In the genomic region with DNA sequence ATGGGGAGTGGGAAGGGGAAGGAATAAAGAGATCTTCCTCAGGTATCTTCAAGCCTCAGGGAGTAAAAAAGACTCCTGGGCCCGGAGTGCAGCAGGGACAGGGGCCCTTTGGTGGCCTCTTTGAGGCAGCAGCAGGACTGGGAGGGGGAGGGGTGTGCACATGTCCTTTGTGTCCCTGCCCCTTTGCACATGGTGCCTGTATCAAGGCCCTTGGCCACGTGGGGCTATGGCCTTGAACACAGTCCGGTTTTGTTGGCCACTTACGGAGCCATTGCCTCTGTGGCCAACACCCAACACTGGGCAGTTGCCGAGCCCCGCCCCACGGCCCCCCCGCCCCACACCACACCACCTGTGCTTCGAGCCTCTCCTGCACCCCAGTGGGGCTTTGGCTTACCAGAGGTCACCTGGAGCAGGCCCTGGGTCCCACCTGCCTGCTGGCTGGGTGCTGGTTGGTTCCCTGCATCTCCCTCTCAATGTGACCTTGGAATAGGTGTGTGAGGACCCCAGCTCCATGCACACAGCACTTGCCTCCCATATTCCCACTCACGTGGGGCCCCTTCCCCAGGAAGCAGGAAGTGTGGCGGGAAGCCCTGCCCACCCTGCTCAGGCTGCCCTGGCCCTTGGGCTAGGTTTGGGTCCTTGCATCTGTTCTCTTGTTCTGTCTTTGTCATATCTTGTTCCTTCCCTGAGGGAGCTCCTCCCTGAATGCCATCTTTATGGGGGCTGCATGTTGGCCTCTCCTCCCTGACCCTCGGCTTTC, we compare ENCODE assay signal across 12 cellular contexts. TPM values are rescaled to one million over a fixed set of nuclear protein-coding genes. Genes with fewer than 3 reads are reported as not detected.
DNase-seq lines count a peak whose midpoint lies in the region; ATAC-seq and TF ChIP-seq lines count a peak whose summit lies in the region.
"Had no signal": no experiment of that assay in that cellular context is flagged by ENCODE, and none has a peak within 500 bp of the region (broad histone marks: within the 10 kb centered on the region; RNA-seq: fewer than 3 reads in every experiment).

No MANE protein-coding gene starts in this region.

- H3K27ac ChIP-seq in BLaER1 treated with 17β-estradiol and CSF1 and Interleukin-3, amounts not matched to agents 10 nM and 100 nM: peak overlapping the region in 1 of 11 experiments; percentile 22; a peak in 1 of 22 replicates
- H3K27ac ChIP-seq in sigmoid colon: no peak overlapping the region
- H3K27ac ChIP-seq: C4-2B had no signal

- peaks cover 10% of the 10 kb centered on the region for H3K36me3 Mint-ChIP-seq in activated naive CD8-positive, alpha-beta T cell treated with anti-CD3 and anti-CD28 coated beads for 36 hours

- H3K27ac Mint-ChIP-seq in activated naive CD8-positive, alpha-beta T cell treated with anti-CD3 and anti-CD28 coated beads for 36 hours: peak overlapping the region; percentile 56

- 45 to 75% methylated on average over 12 of the region's 12 CpGs for WGBS in sigmoid colon, 2 donors

- ATAC-seq in GM18909 (IDR thresholded peaks at IDR 0.05; ENCODE audit: poor library complexity, unreplicated experiment) (no peak), HG02870 (IDR thresholded peaks at IDR 0.05; ENCODE audit: unreplicated experiment) (no peak), HG03196 (IDR thresholded peaks at IDR 0.05; ENCODE audit: unreplicated experiment) (no peak)

- TF ChIP-seq CTCF in sigmoid colon (IDR thresholded peaks at IDR 0.05): no peak

- H3K36me3 ChIP-seq in BLaER1 treated with 17β-estradiol and CSF1 and Interleukin-3, amounts not matched to agents 10 nM and 100 nM: peaks cover 3 to 25% (median 14%) of the 10 kb centered on the region in 11 experiments; a peak in 21 of 22 replicates
- H3K36me3 ChIP-seq in sigmoid colon: peaks cover 0 to 5% (median 0%) of the 10 kb centered on the region in 4 donors

- no peaks in the 10 kb centered on the region for H3K27me3 Mint-ChIP-seq in activated naive CD8-positive, alpha-beta T cell treated with anti-CD3 and anti-CD28 coated beads for 36 hours

- H3K4me3 Mint-ChIP-seq in activated naive CD8-positive, alpha-beta T cell treated with anti-CD3 and anti-CD28 coated beads for 36 hours: no peak overlapping the region

- TF ChIP-seq POLR2A in GM18951 (IDR thresholded peaks at IDR 0.05; ENCODE audit: extremely low read depth, insufficient read depth, insufficient read length): peak; percentile 8
- no peak for TF ChIP-seq POLR2A in sigmoid colon (IDR thresholded peaks at IDR 0.05)

- TF ChIP-seq EP300 in sigmoid colon (IDR thresholded peaks at IDR 0.05): no peak

- H3K4me1 ChIP-seq in BLaER1 treated with 17β-estradiol and CSF1 and Interleukin-3, amounts not matched to agents 10 nM and 100 nM: peaks cover 40 to 68% (median 60%) of the 10 kb centered on the region in 10 experiments
- peaks cover 2 to 14% (median 12%) of the 10 kb centered on the region in 4 donors for H3K4me1 ChIP-seq in sigmoid colon

- intact Hi-C loops in sigmoid colon (cut with DNase I): no loop called here

- no peaks in the 10 kb centered on the region for H3K9me3 Mint-ChIP-seq in activated naive CD8-positive, alpha-beta T cell treated with anti-CD3 and anti-CD28 coated beads for 36 hours
- H3K9me3 Mint-ChIP-seq: activated naive CD4-positive, alpha-beta T cell treated with anti-CD3 and anti-CD28 coated beads, Interleukin-2, amount 50 U/mL, for 72 hours had no signal

- 0 out of 22 replicates have a peak overlapping the region, but pooled peaks of 1 of the 11 experiments have one; percentile 1 for H3K9ac ChIP-seq in BLaER1 treated with 17β-estradiol and CSF1 and Interleukin-3, amounts not matched to agents 10 nM and 100 nM

- in situ Hi-C loops in GM18951 (cut with MboI; ENCODE audit: low sequenced_read_pairs, unreplicated experiment): no loop called here

- no peak for DNase-seq in activated naive CD8-positive, alpha-beta T cell treated with anti-CD3 and anti-CD28 coated beads for 36 hours
- peak; percentile 84 for DNase-seq in mucosa of gallbladder (ENCODE audit: low spot score)
- no peak for DNase-seq in sigmoid colon
- DNase-seq: NCI-H2227 treated with DMSO at 0.1 percent for 48 hours had no signal

- H3K9me3 ChIP-seq in BLaER1 treated with 17β-estradiol and CSF1 and Interleukin-3, amounts not matched to agents 10 nM and 100 nM (replicated peaks in 1 of 11): no peaks in the 10 kb centered on the region
- no peaks in the 10 kb centered on the region for H3K9me3 ChIP-seq in sigmoid colon

- H4K20me1 ChIP-seq in BLaER1 treated with 17β-estradiol and CSF1 and Interleukin-3, amounts not matched to agents 10 nM and 100 nM: peaks cover 24 to 55% (median 36%) of the 10 kb centered on the region in 11 experiments; a peak in 20 of 22 replicates

- H3K27me3 ChIP-seq in BLaER1 treated with 17β-estradiol and CSF1 and Interleukin-3, amounts not matched to agents 10 nM and 100 nM: peaks cover 26 to 44% (median 31%) of the 10 kb centered on the region in 11 experiments
- H3K27me3 ChIP-seq in sigmoid colon: peaks cover 0 to 39% (median 2%) of the 10 kb centered on the region in 3 donors

- peaks cover 34% of the 10 kb centered on the region for H3K4me1 Mint-ChIP-seq in activated naive CD8-positive, alpha-beta T cell treated with anti-CD3 and anti-CD28 coated beads for 36 hours

- peak overlapping the region; percentile 61 to 91 (median 77); a peak in 21 of 22 replicates for H3K4me2 ChIP-seq in BLaER1 treated with 17β-estradiol and CSF1 and Interleukin-3, amounts not matched to agents 10 nM and 100 nM

- H3K4me3 ChIP-seq in BLaER1 treated with 17β-estradiol and CSF1 and Interleukin-3, amounts not matched to agents 10 nM and 100 nM: no peak overlapping the region
- no peak overlapping the region for H3K4me3 ChIP-seq in sigmoid colon

RNA-seq across cellular contexts. Expression of gene SAP25, which starts 5.3 kb away (rescaled TPM):
- 1 to 10 TPM; 4.4 to 6.0 TPM for total RNA-seq in activated naive CD8-positive, alpha-beta T cell treated with anti-CD3 and anti-CD28 coated beads for 36 hours
- total RNA-seq in mucosa of gallbladder (13.3 TPM), sigmoid colon (1 to 10 TPM in 2 of 4 donors, under 1 TPM in 1, not detected in 1; 0.71 to 2.5 (median 1.9) TPM)
- polyA plus RNA-seq in sigmoid colon: 1 to 10 TPM in 1 of 3 donors, not detected in 2; 7.2 TPM
- total RNA-seq: RPMI7951 had no signal

RNA-seq across cellular contexts. Expression of gene LRCH4, which starts 17.6 kb away (rescaled TPM):
- total RNA-seq in activated naive CD8-positive, alpha-beta T cell treated with anti-CD3 and anti-CD28 coated beads for 36 hours: 10 to 100 TPM; 65.6 to 68.1 TPM
- total RNA-seq in mucosa of gallbladder (131 TPM), sigmoid colon (10 to 100 TPM; 28.9 to 74.5 (median 42.9) TPM)
- 10 to 100 TPM; 28.2 to 92.3 (median 40.7) TPM for polyA plus RNA-seq in sigmoid colon

RNA-seq across cellular contexts. Expression of gene FBXO24, which starts 17.8 kb away (rescaled TPM):
- under 1 TPM; 0.54 to 0.80 TPM for total RNA-seq in activated naive CD8-positive, alpha-beta T cell treated with anti-CD3 and anti-CD28 coated beads for 36 hours
- total RNA-seq in mucosa of gallbladder (1.6 TPM), sigmoid colon (1 to 10 TPM in 1 of 4 donors, under 1 TPM in 2, not detected in 1; 0.27 to 2.8 (median 0.71) TPM)
- 1 to 10 TPM in 1 of 3 donors, under 1 TPM in 2; 0.46 to 1.2 (median 0.95) TPM for polyA plus RNA-seq in sigmoid colon

RNA-seq across cellular contexts. Expression of gene AGFG2, which starts 29.4 kb away (rescaled TPM):
- 10 to 100 TPM; 52.4 to 55.4 TPM for total RNA-seq in activated naive CD8-positive, alpha-beta T cell treated with anti-CD3 and anti-CD28 coated beads for 36 hours
- total RNA-seq in mucosa of gallbladder (102 TPM), sigmoid colon (10 to 100 TPM; 17.5 to 32.7 (median 20.2) TPM)
- polyA plus RNA-seq in sigmoid colon: 10 to 100 TPM; 28.8 to 33.0 (median 30.7) TPM

RNA-seq across cellular contexts. Expression of gene PCOLCE, which starts 33.8 kb away (rescaled TPM):
- total RNA-seq in activated naive CD8-positive, alpha-beta T cell treated with anti-CD3 and anti-CD28 coated beads for 36 hours: 1 to 10 TPM; 4.0 TPM
- total RNA-seq in mucosa of gallbladder: 55.4 TPM
- 10 to 100 TPM; 14.3 to 76.4 (median 21.4) TPM for total RNA-seq in sigmoid colon
- polyA plus RNA-seq in sigmoid colon: 10 to 100 TPM in 2 of 3 donors, 1 to 10 TPM in 1; 2.3 to 36.7 (median 10.8) TPM
